ENCODE assay signal across 8 cellular contexts in the genomic region with DNA sequence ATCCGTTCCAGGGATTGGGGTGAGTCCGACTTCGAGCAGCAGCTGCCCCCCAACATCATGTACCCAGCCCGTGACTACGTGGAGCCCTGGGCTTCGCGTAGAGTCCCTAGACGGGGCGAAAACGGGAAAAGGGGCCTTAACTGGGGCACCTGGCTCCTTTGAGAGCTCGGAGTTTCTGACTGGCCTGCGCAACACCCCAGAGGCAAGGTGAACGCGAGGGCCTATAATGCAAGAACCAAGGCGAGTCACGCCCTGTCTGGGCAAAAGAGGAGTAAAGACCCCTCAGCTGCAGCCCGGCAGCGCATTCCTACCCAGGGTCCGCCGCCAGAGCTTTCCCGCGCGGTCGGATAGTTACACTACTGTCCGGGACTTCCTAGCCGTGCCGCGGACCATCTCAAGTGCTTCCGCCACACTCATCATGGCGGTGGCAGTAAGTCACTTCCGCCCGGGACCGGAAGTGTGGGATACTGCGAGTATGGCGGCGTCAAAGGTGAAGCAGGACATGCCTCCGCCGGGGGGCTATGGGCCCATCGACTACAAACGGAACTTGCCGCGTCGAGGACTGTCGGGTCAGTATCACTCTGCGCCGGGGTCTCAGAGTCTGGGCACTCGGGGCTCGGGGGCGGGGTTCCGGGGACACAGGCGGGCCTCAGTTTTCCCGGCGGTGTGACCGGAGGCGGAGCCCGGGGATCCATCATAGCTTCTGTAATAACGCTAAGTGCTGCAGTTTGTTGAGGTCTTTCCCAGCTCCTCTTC. TPM values are rescaled to one million over a fixed set of nuclear protein-coding genes. Genes with fewer than 3 reads are reported as not detected.
DNase-seq lines count a peak whose midpoint lies in the region; ATAC-seq and TF ChIP-seq lines count a peak whose summit lies in the region.

A gene (plus strand): TSS at position 462 of the 756 bp plus-strand sequence. CDS start 14 bp downstream, at position 476.

- H3K4me1 ChIP-seq in GM23248 (ENCODE audit: insufficient read depth) (peaks cover 9% of the 10 kb centered on the region), fibroblast of lung (ENCODE audit: control insufficient read depth, extremely low read depth, insufficient read depth, low read length) (no peaks in the 10 kb centered on the region)

- no peaks in the 10 kb centered on the region for H3K27me3 Mint-ChIP-seq in naive B cell

- H3K27ac Mint-ChIP-seq in naive B cell = peak within 1 kb of the TSS; percentile 91 to 96 (median 95)
- peak within 1 kb of the TSS; percentile 94 for H3K27ac Mint-ChIP-seq in stimulated activated effector memory CD8-positive, alpha-beta T cell treated with anti-CD3 and anti-CD28 coated beads, Interleukin-12 subunit alpha, Interleukin-12 subunit beta, amount 100 ng/mL, for 72 hours

- TF ChIP-seq CTCF in fibroblast of lung (conservative IDR thresholded peaks at IDR 0.05 in 1 of 2, IDR thresholded peaks at IDR 0.05 in 1 of 2; ENCODE audit: low read depth in 1 of 2, low read length in 2 of 2) = peak in 1 of 2 donors; percentile 0

- H3K9me2 ChIP-seq in GM23248 (ENCODE audit: insufficient read depth) = no peaks in the 10 kb centered on the region

- H3K27me3 ChIP-seq in GM23248 (replicated peaks; ENCODE audit: insufficient read depth) = no peaks in the 10 kb centered on the region
- no peaks in the 10 kb centered on the region for H3K27me3 ChIP-seq in fibroblast of lung (ENCODE audit: control insufficient read depth, insufficient read depth, low read length)

- no peaks in the 10 kb centered on the region for H3K9me3 ChIP-seq in GM23248 (ENCODE audit: low read depth)
- no peaks in the 10 kb centered on the region for H3K9me3 ChIP-seq in fibroblast of lung (ENCODE audit: control insufficient read depth, insufficient read depth, low read depth, low read length)

- peaks cover 0 to 3% of the 10 kb centered on the region in 2 donors for H3K36me3 Mint-ChIP-seq in naive B cell
- peaks cover 58% of the 10 kb centered on the region for H3K36me3 Mint-ChIP-seq in stimulated activated effector memory CD8-positive, alpha-beta T cell treated with anti-CD3 and anti-CD28 coated beads, Interleukin-12 subunit alpha, Interleukin-12 subunit beta, amount 100 ng/mL, for 72 hours

- H2AFZ ChIP-seq in GM23248 (peak within 1 kb of the TSS; percentile 84), fibroblast of lung (ENCODE audit: low read length) (peak within 1 kb of the TSS; percentile 84)

- no peaks in the 10 kb centered on the region for H3K36me3 ChIP-seq in GM23248 (ENCODE audit: low read depth)
- peaks cover 2% of the 10 kb centered on the region for H3K36me3 ChIP-seq in fibroblast of lung (ENCODE audit: control insufficient read depth, insufficient read depth, low read length)

- H3F3A ChIP-seq in GM23248 (ENCODE audit: insufficient read depth) = no peaks in the 10 kb centered on the region

- peak within 1 kb of the TSS; percentile 90 for H3K9ac ChIP-seq in GM23248
- peak within 1 kb of the TSS; percentile 72 for H3K9ac ChIP-seq in fibroblast of lung (ENCODE audit: insufficient read depth, low read length)

- WGBS in GM23248 (ENCODE audit: low coverage in 1 of 2, low lambda C conversion rate in 2 of 2, missing lambda C conversion rate in 2 of 2), 2 experiments = 2 to 3% methylated on average over 47 to 57 of the region's 57 CpGs

- in situ Hi-C loops in GM23248 (cut with MboI) = no loop called here

- peak within 1 kb of the TSS; percentile 100 for H3K4me3 ChIP-seq in GM23248
- peak within 1 kb of the TSS; percentile 42 to 98 (median 75) for H3K4me3 ChIP-seq in fibroblast of lung (replicated peaks in 1 of 4; ENCODE audit: control extremely low read depth in 1 of 4, insufficient read depth in 1 of 4, low read depth in 3 of 4, low read length in 4 of 4)

- peak within 1 kb of the TSS; percentile 91 to 98 (median 96) for H3K4me3 Mint-ChIP-seq in naive B cell
- H3K4me3 Mint-ChIP-seq in stimulated activated effector memory CD8-positive, alpha-beta T cell treated with anti-CD3 and anti-CD28 coated beads, Interleukin-12 subunit alpha, Interleukin-12 subunit beta, amount 100 ng/mL, for 72 hours = peak within 1 kb of the TSS; percentile 88

- H3K4me2 ChIP-seq in GM23248 (ENCODE audit: unreplicated experiment) (peak within 1 kb of the TSS; percentile 100), fibroblast of lung (ENCODE audit: extremely low read depth, insufficient read depth, low read length) (peak within 1 kb of the TSS; percentile 93)

- peak; percentile 96 to 97 for ATAC-seq in naive B cell (ENCODE audit: low read depth in 2 of 2)
- ATAC-seq in stimulated activated effector memory CD8-positive, alpha-beta T cell treated with anti-CD3 and anti-CD28 coated beads, Interleukin-12 subunit alpha, Interleukin-12 subunit beta, amount 100 ng/mL, for 72 hours = peak; percentile 97

- H4K20me1 ChIP-seq in GM23248 (ENCODE audit: insufficient read depth) (no peaks in the 10 kb centered on the region), fibroblast of lung (ENCODE audit: control insufficient read depth, extremely low read depth, insufficient read depth, low read length) (no peaks in the 10 kb centered on the region)

- H3K9me3 Mint-ChIP-seq in naive B cell = no peaks in the 10 kb centered on the region
- H3K9me3 Mint-ChIP-seq in stimulated activated effector memory CD8-positive, alpha-beta T cell treated with anti-CD3 and anti-CD28 coated beads, Interleukin-12 subunit alpha, Interleukin-12 subunit beta, amount 100 ng/mL, for 72 hours = no peaks in the 10 kb centered on the region

- H3K79me2 ChIP-seq in GM23248 (ENCODE audit: insufficient read depth) = peaks cover 49% of the 10 kb centered on the region
- H3K79me2 ChIP-seq in fibroblast of lung (ENCODE audit: control insufficient read depth, insufficient read depth, low read length) = peaks cover 22% of the 10 kb centered on the region

- DNase-seq in DMS79 treated with DMSO at 0.1 percent for 48 hours (lab: John Stamatoyannopoulos, UW) = peak; percentile 90
- peak; percentile 94 for DNase-seq in GM23248
- peak; percentile 62 to 73 for DNase-seq in Kasumi-1 (lab: John Stamatoyannopoulos, UW)
- peak; percentile 88 for DNase-seq in RKO (ENCODE audit: low spot score)
- peak; percentile 89 for DNase-seq in activated T-helper 1 cell treated with Interleukin-2 at 50 U/mL for 16 hours (ENCODE audit: low read depth)
- DNase-seq in fibroblast of lung (ENCODE audit: low read depth in 2 of 2) = peak; percentile 87 to 93
- DNase-seq in naive B cell = peak; percentile 92
- DNase-seq in stimulated activated effector memory CD8-positive, alpha-beta T cell treated with anti-CD3 and anti-CD28 coated beads, Interleukin-12 subunit alpha, Interleukin-12 subunit beta, amount 100 ng/mL, for 72 hours (ENCODE audit: low spot score in 2 of 2) = peak; percentile 94 to 99

- peaks cover 19 to 39% (median 19%) of the 10 kb centered on the region in 3 donors for H3K4me1 Mint-ChIP-seq in naive B cell
- H3K4me1 Mint-ChIP-seq in stimulated activated effector memory CD8-positive, alpha-beta T cell treated with anti-CD3 and anti-CD28 coated beads, Interleukin-12 subunit alpha, Interleukin-12 subunit beta, amount 100 ng/mL, for 72 hours = peaks cover 20% of the 10 kb centered on the region

- H3K27ac ChIP-seq in GM23248 (peak within 1 kb of the TSS; percentile 62), fibroblast of lung (ENCODE audit: insufficient read depth, low read length) (peak within 1 kb of the TSS; percentile 80)

RNA-seq across cellular contexts. Expression of the gene that starts here (rescaled TPM):
- 18.3 and 92.4 TPM in 2 replicates for total RNA-seq in GM23248 (2014; rRNA removed; shearing (Covaris generic))
- polyA plus RNA-seq in GM23248 (2016; fragmentation: Nextera tagmentation; extraction: Ambion mirVana) (466 and 474 TPM in 2 replicates), fibroblast of lung (306 and 472 TPM in 2 replicates), naive B cell (ENCODE audit: low read depth in 6 of 6) (100 to 1,000 TPM; 226 to 324 (median 271) TPM)
- 215 and 221 TPM in 2 replicates for total RNA-seq in fibroblast of lung
- polyA plus RNA-seq in fibroblast of lung (2012) = 534 and 556 TPM in 2 replicates
- 197 and 217 TPM in 2 replicates for polyA minus RNA-seq in fibroblast of lung (ENCODE audit: low replicate concordance)

Comparison
In these comparisons a context has a peak if more than half of its experiments do, and no peak if none do; other contexts are left out.
1. Peak in every context shown above with its lines: DNase-seq, ATAC-seq, H3K4me3 ChIP-seq and H3K27ac ChIP-seq.